In the genomic region with DNA sequence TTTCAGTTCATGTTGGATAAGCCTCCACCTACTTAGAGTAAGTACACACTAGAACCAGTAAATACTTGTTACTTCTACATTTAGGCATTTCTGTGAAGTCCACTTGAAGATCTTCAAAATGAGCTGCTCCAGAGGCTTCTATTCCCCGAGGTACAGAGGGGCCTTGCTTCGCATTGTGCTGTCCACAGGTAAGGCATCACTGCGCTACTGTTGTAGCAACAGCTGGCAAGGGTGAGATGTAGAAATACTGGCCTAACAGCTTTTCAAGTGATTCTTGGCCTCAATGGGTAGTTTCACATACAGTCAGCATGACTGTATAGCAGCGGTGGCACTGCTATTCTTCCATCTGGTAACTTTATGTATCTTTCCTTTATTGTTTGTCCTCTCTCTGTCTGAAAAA, we compare ENCODE assay signal across 7 cellular contexts. TPM values are rescaled to one million over a fixed set of nuclear protein-coding genes. Genes with fewer than 3 reads are reported as not detected.
"Had no signal": no experiment of that assay in that cellular context is flagged by ENCODE, and none has a peak within 500 bp of the region (broad histone marks: within the 10 kb centered on the region; RNA-seq: fewer than 3 reads in every experiment).

No MANE protein-coding gene starts in this region.

RNA-seq across cellular contexts. Expression of a gene that starts 4.7 kb away (rescaled TPM):
- total RNA-seq: GM23248, GM23338, H1, H4, H7, H9, HFFc6 had no signal
- polyA plus RNA-seq: GM23248, GM23338, H1 had no signal

RNA-seq across cellular contexts. Expression of a gene that starts 49.0 kb away (rescaled TPM):
- total RNA-seq: GM23248, GM23338, H1, H4, H7, H9, HFFc6 had no signal
- polyA plus RNA-seq: GM23248, GM23338, H1 had no signal
